Comparison of ENCODE assay signal across 6 cellular contexts in genomic region chr16:2515180-2515803, GRCh38. TPM values are rescaled to one million over a fixed set of nuclear protein-coding genes. Genes with fewer than 3 reads are reported as not detected.
DNase-seq lines count a peak whose midpoint lies in the region; ATAC-seq and TF ChIP-seq lines count a peak whose summit lies in the region.

No MANE protein-coding gene starts in this region.

- DNase-seq in GM12865 (ENCODE audit: low read depth) (no peak), amniotic epithelial cell (ENCODE audit: low read depth) (peak; percentile 27), myocyte (ENCODE audit: low read depth) (peak; percentile 61), occipital lobe (lab: John Stamatoyannopoulos, UW) (no peak)

- TF ChIP-seq CTCF in GM12865 (IDR thresholded peaks at IDR 0.05; ENCODE audit: insufficient read depth, low read depth, low read length, missing control alignments): no peak

- peak overlapping the region; percentile 95 for H3K4me3 ChIP-seq in GM12865 (ENCODE audit: low read depth, low read length)

- no peak for ATAC-seq in HG03175 (IDR thresholded peaks at IDR 0.05; ENCODE audit: unreplicated experiment)
- no peak for ATAC-seq in GM21723 (IDR thresholded peaks at IDR 0.05; ENCODE audit: unreplicated experiment)

RNA-seq across cellular contexts. Expression of gene ATP6V0C, which starts 1.5 kb away (rescaled TPM):
- total RNA-seq in myocyte (50.9 and 59.2 TPM in 2 replicates), occipital lobe (11.7 TPM)
- 273 TPM for polyA plus RNA-seq in myocyte (2012)

RNA-seq across cellular contexts. Expression of gene AMDHD2, which starts 4.9 kb away (rescaled TPM):
- total RNA-seq in myocyte: 39.7 and 47.1 TPM in 2 replicates
- polyA plus RNA-seq in myocyte (2012): 32.5 TPM
- 12.9 TPM for total RNA-seq in occipital lobe

RNA-seq across cellular contexts. Expression of gene CEMP1, which starts 15.9 kb away (rescaled TPM):
- total RNA-seq in myocyte (0.32 TPM in 1 of 2 replicates, not detected in the other), occipital lobe (0.16 TPM)
- 2.5 TPM for polyA plus RNA-seq in myocyte (2012)

RNA-seq across cellular contexts. Expression of gene PDPK1, which starts 22.5 kb away (rescaled TPM):
- total RNA-seq in myocyte: 22.4 and 22.6 TPM in 2 replicates
- polyA plus RNA-seq in myocyte (2012): 28.1 TPM
- total RNA-seq in occipital lobe: 30.9 TPM

RNA-seq across cellular contexts. Expression of gene TBC1D24, which starts 40.4 kb away (rescaled TPM):
- 27.6 and 46.3 TPM in 2 replicates for total RNA-seq in myocyte
- polyA plus RNA-seq in myocyte (2012): 11.1 TPM
- total RNA-seq in occipital lobe: 22.3 TPM

Comparison
In these comparisons a context has a peak if more than half of its experiments do, and no peak if none do; other contexts are left out.
1. DNase-seq: peak in amniotic epithelial cell (single experiment) and myocyte (single experiment); none in GM12865 (single experiment) and occipital lobe (single experiment).